ENCODE assay signal across 29 cellular contexts in genomic region chr1:169381162-169381561, GRCh38. TPM values are rescaled to one million over a fixed set of nuclear protein-coding genes. Genes with fewer than 3 reads are reported as not detected.
"Had no signal": no experiment of that assay in that cellular context is flagged by ENCODE, and none has a peak within 500 bp of the region (broad histone marks: within the 10 kb centered on the region; RNA-seq: fewer than 3 reads in every experiment).

No MANE protein-coding gene starts in this region.

- H3K27me3 Mint-ChIP-seq: naive thymus-derived CD4-positive, alpha-beta T cell; progenitor cell of endocrine pancreas; stimulated activated naive B cell treated with anti-CD40 and anti-IgM and Interleukin-4, amounts not matched to agents 10 μg/mL and 1 μg/mL and 100 μg/mL, for 72 hours; stimulated activated naive CD8-positive, alpha-beta T cell treated with anti-CD3 and anti-CD28 coated beads, Interleukin-15, Interleukin-2, amounts not matched to agents 100 ng/mL and 50 ng/mL, for 24 hours; type B pancreatic cell had no signal

- H3K4me3 ChIP-seq: neural progenitor cell, ovary, psoas muscle, skin epidermis, stomach, thoracic aorta, thyroid gland, transverse colon, upper lobe of right lung, uterus had no signal

- H3K4me1 Mint-ChIP-seq: nephron; neural progenitor cell; stimulated activated effector memory CD8-positive, alpha-beta T cell treated with anti-CD3 and anti-CD28 coated beads, Interleukin-12 subunit alpha, Interleukin-12 subunit beta, amount 100 ng/mL, for 72 hours; stimulated activated naive B cell treated with anti-CD40 and anti-IgM and Interleukin-4, amounts not matched to agents 10 μg/mL and 1 μg/mL and 100 μg/mL, for 72 hours had no signal

- DNase-seq: naive thymus-derived CD4-positive, alpha-beta T cell; natural killer cell; occipital lobe; ovary; posterior cingulate gyrus; psoas muscle; right cardiac atrium; stimulated activated CD4-positive, alpha-beta T cell treated with anti-CD3 and anti-CD28 coated beads, Interleukin-15, amount 100 ng/mL, for 24 hours; stimulated activated CD4-positive, alpha-beta T cell treated with anti-CD3 and anti-CD28 coated beads, Interleukin-2, amount 100 ng/mL, for 24 hours; stimulated activated CD4-positive, alpha-beta T cell treated with anti-CD3 and anti-CD28 coated beads, Interleukin-2, amount 100 ng/mL, for 48 hours; stimulated activated CD4-positive, alpha-beta T cell treated with anti-CD3 and anti-CD28 coated beads, Interleukin-4, amount 100 ng/mL, for 24 hours; stimulated activated naive B cell treated with anti-CD40 and anti-IgM and Interleukin-4, amounts not matched to agents 10 μg/mL and 1 μg/mL and 100 μg/mL, for 72 hours; stimulated activated naive CD4-positive, alpha-beta T cell treated with Interleukin-2 at 50 U/mL for 16 hours; stomach; thyroid gland; transverse colon; upper lobe of right lung; uterus had no signal

- H3K4me1 ChIP-seq: neural progenitor cell, parathyroid adenoma, psoas muscle, stomach, thyroid gland, transverse colon, upper lobe of right lung, uterus had no signal

- H3K4me3 Mint-ChIP-seq: naive thymus-derived CD4-positive, alpha-beta T cell; natural killer cell; nephron; neural progenitor cell; stimulated activated effector memory CD8-positive, alpha-beta T cell treated with anti-CD3 and anti-CD28 coated beads, Interleukin-12 subunit alpha, Interleukin-12 subunit beta, amount 100 ng/mL, for 72 hours; stimulated activated naive B cell treated with anti-CD40 and anti-IgM and Interleukin-4, amounts not matched to agents 10 μg/mL and 1 μg/mL and 100 μg/mL, for 72 hours; stimulated activated naive CD8-positive, alpha-beta T cell treated with anti-CD3 and anti-CD28 coated beads, Interleukin-15, Interleukin-2, amounts not matched to agents 100 ng/mL and 50 ng/mL, for 24 hours; type B pancreatic cell had no signal

- H3K9me3 Mint-ChIP-seq: naive thymus-derived CD4-positive, alpha-beta T cell; natural killer cell; nephron; neural progenitor cell; stimulated activated effector memory CD8-positive, alpha-beta T cell treated with anti-CD3 and anti-CD28 coated beads, Interleukin-12 subunit alpha, Interleukin-12 subunit beta, amount 100 ng/mL, for 72 hours; stimulated activated naive B cell treated with anti-CD40 and anti-IgM and Interleukin-4, amounts not matched to agents 10 μg/mL and 1 μg/mL and 100 μg/mL, for 72 hours; stimulated activated naive CD8-positive, alpha-beta T cell treated with anti-CD3 and anti-CD28 coated beads, Interleukin-15, Interleukin-2, amounts not matched to agents 100 ng/mL and 50 ng/mL, for 24 hours; type B pancreatic cell had no signal

- H3K27ac Mint-ChIP-seq: natural killer cell; nephron; neural progenitor cell; progenitor cell of endocrine pancreas; stimulated activated effector memory CD8-positive, alpha-beta T cell treated with anti-CD3 and anti-CD28 coated beads, Interleukin-12 subunit alpha, Interleukin-12 subunit beta, amount 100 ng/mL, for 72 hours; stimulated activated naive B cell treated with anti-CD40 and anti-IgM and Interleukin-4, amounts not matched to agents 10 μg/mL and 1 μg/mL and 100 μg/mL, for 72 hours; stimulated activated naive CD8-positive, alpha-beta T cell treated with anti-CD3 and anti-CD28 coated beads, Interleukin-15, Interleukin-2, amounts not matched to agents 100 ng/mL and 50 ng/mL, for 24 hours; type B pancreatic cell had no signal

- H3K36me3 ChIP-seq: neural progenitor cell, ovary, uterus had no signal

- H3K27ac ChIP-seq: neural progenitor cell, ovary, parathyroid adenoma, psoas muscle, skin epidermis, stomach, thoracic aorta, thyroid gland, transverse colon, upper lobe of right lung, uterus had no signal

- H3K9me3 ChIP-seq: ovary, psoas muscle, stomach, thoracic aorta, thyroid gland, transverse colon, upper lobe of right lung, uterus had no signal

- ATAC-seq: naive thymus-derived CD4-positive, alpha-beta T cell; natural killer cell; psoas muscle; right cardiac atrium; sciatic nerve; stimulated activated effector memory CD8-positive, alpha-beta T cell treated with anti-CD3 and anti-CD28 coated beads, Interleukin-12 subunit alpha, Interleukin-12 subunit beta, amount 100 ng/mL, for 72 hours; stimulated activated naive B cell treated with anti-CD40 and anti-IgM and Interleukin-4, amounts not matched to agents 10 μg/mL and 1 μg/mL and 100 μg/mL, for 72 hours; upper lobe of right lung had no signal

- H3K27me3 ChIP-seq: neural progenitor cell, ovary, stomach, thyroid gland, transverse colon, upper lobe of right lung, uterus had no signal

RNA-seq across cellular contexts. Expression of gene CCDC181, which starts 46.1 kb away (rescaled TPM):
- total RNA-seq: naive thymus-derived CD4-positive, alpha-beta T cell; natural killer cell; subcutaneous adipose tissue had no signal
- polyA plus RNA-seq: naive thymus-derived CD4-positive, alpha-beta T cell had no signal
